20 cellular contexts compared by ENCODE assay signal in genomic region chr14:94575730-94576585, GRCh38. TPM values are rescaled to one million over a fixed set of nuclear protein-coding genes. Genes with fewer than 3 reads are reported as not detected.
DNase-seq lines count a peak whose midpoint lies in the region; ATAC-seq, FAIRE-seq and TF ChIP-seq lines count a peak whose summit lies in the region.
"Had no signal": no experiment of that assay in that cellular context is flagged by ENCODE, and none has a peak within 500 bp of the region (broad histone marks: within the 10 kb centered on the region; RNA-seq: fewer than 3 reads in every experiment).

No MANE protein-coding gene starts in this region.

- H3K9ac ChIP-seq in astrocyte (ENCODE audit: low read length) = no peak overlapping the region

- H3K36me3 Mint-ChIP-seq in astrocyte (ENCODE audit: low read depth, unreplicated experiment) = no peaks in the 10 kb centered on the region
- H3K36me3 Mint-ChIP-seq in activated CD4-positive, alpha-beta T cell treated with anti-CD3 and anti-CD28 coated beads, Interleukin-2, amount 10 ng/mL, durations not matched to agents 24 days and 14 days (ENCODE audit: low read depth) = no peaks in the 10 kb centered on the region
- H3K36me3 Mint-ChIP-seq: CD14-positive monocyte; stimulated activated naive B cell treated with anti-CD40 and anti-IgM and Interleukin-4, amounts not matched to agents 10 μg/mL and 1 μg/mL and 100 μg/mL, for 72 hours had no signal

- peaks cover 19% of the 10 kb centered on the region for H3K4me1 ChIP-seq in astrocyte (ENCODE audit: insufficient read depth, low read length)
- H3K4me1 ChIP-seq: SJCRH30 had no signal

- H3K4me2 ChIP-seq in astrocyte (ENCODE audit: low read length) = peak overlapping the region; percentile 1

- H3K27ac ChIP-seq in astrocyte (ENCODE audit: low read depth, low read length) = no peak overlapping the region
- H3K27ac ChIP-seq: SJCRH30, spleen had no signal

- TF ChIP-seq POLR2A in H54 (IDR thresholded peaks at IDR 0.05; ENCODE audit: low read depth, low read length) = no peak

- no peaks in the 10 kb centered on the region for H3K36me3 ChIP-seq in astrocyte (ENCODE audit: insufficient read depth, low read length)
- H3K36me3 ChIP-seq: SJCRH30, spleen had no signal

- H3K79me2 ChIP-seq in astrocyte (ENCODE audit: insufficient read depth, low read length) = no peaks in the 10 kb centered on the region

- intact Hi-C loops in activated CD4-positive, alpha-beta T cell treated with anti-CD3 and anti-CD28 coated beads, Interleukin-2, amount 10 ng/mL, durations not matched to agents 24 days and 14 days (cut with micrococcal nuclease) = no loop called here

- H3K4me3 ChIP-seq in astrocyte (ENCODE audit: insufficient read depth, low read depth, low read length) = no peak overlapping the region
- no peak overlapping the region for H3K4me3 ChIP-seq in retinal pigment epithelial cell (ENCODE audit: low read length)
- H3K4me3 ChIP-seq: SJCRH30, spleen had no signal

- DNase-seq in H54 (ENCODE audit: insufficient read length, low spot score) (peak; percentile 35), astrocyte (ENCODE audit: low read depth) (peak; percentile 94), glomerular visceral epithelial cell (ENCODE audit: extremely low spot score) (peak; percentile 9), retinal pigment epithelial cell (ENCODE audit: low read depth) (peak; percentile 59), SHP77 treated with DMSO at 0.1 percent for 48 hours (lab: John Stamatoyannopoulos, UW) (no peak)
- DNase-seq in activated CD4-positive, alpha-beta T cell treated with anti-CD3 and anti-CD28 coated beads, Interleukin-2, amount 10 ng/mL, durations not matched to agents 24 days and 14 days = no peak
- DNase-seq: activated CD4-positive, alpha-beta T cell treated with anti-CD3 and anti-CD28 coated beads for 1 hour; activated gamma-delta T cell treated with Interleukin-2 at 50 U/mL for 16 hours; DMS79 treated with DMSO at 0.1 percent for 48 hours; effector CD8-positive, alpha-beta T cell; KBM-7; spleen; stimulated activated naive B cell treated with anti-CD40 and anti-IgM and Interleukin-4, amounts not matched to agents 10 μg/mL and 1 μg/mL and 100 μg/mL, for 72 hours; trophoblast cell had no signal

- no peaks in the 10 kb centered on the region for H4K20me1 ChIP-seq in astrocyte (ENCODE audit: insufficient read depth, low read length)

- no peak overlapping the region for H2AFZ ChIP-seq in astrocyte (ENCODE audit: low read depth, low read length)

- TF ChIP-seq CTCF in astrocyte (IDR thresholded peaks at IDR 0.05; ENCODE audit: insufficient read depth, low read depth, low read length) (no peak), retinal pigment epithelial cell (conservative IDR thresholded peaks at IDR 0.05; ENCODE audit: low read depth, low read length) (no peak)

- H3K27ac Mint-ChIP-seq in astrocyte (ENCODE audit: unreplicated experiment) = peak overlapping the region; percentile 10
- no peak overlapping the region for H3K27ac Mint-ChIP-seq in activated CD4-positive, alpha-beta T cell treated with anti-CD3 and anti-CD28 coated beads, Interleukin-2, amount 10 ng/mL, durations not matched to agents 24 days and 14 days
- H3K27ac Mint-ChIP-seq: CD14-positive monocyte; stimulated activated naive B cell treated with anti-CD40 and anti-IgM and Interleukin-4, amounts not matched to agents 10 μg/mL and 1 μg/mL and 100 μg/mL, for 72 hours had no signal

- H3K9me3 Mint-ChIP-seq in astrocyte (ENCODE audit: unreplicated experiment) = no peaks in the 10 kb centered on the region
- no peaks in the 10 kb centered on the region for H3K9me3 Mint-ChIP-seq in activated CD4-positive, alpha-beta T cell treated with anti-CD3 and anti-CD28 coated beads, Interleukin-2, amount 10 ng/mL, durations not matched to agents 24 days and 14 days

- no peak for ATAC-seq in GM18909 (IDR thresholded peaks at IDR 0.05; ENCODE audit: poor library complexity, unreplicated experiment)
- ATAC-seq: stimulated activated naive B cell treated with anti-CD40 and anti-IgM and Interleukin-4, amounts not matched to agents 10 μg/mL and 1 μg/mL and 100 μg/mL, for 72 hours had no signal

- peaks cover 17% of the 10 kb centered on the region for H3K27me3 Mint-ChIP-seq in astrocyte (ENCODE audit: low read depth, unreplicated experiment)
- H3K27me3 Mint-ChIP-seq in activated CD4-positive, alpha-beta T cell treated with anti-CD3 and anti-CD28 coated beads, Interleukin-2, amount 10 ng/mL, durations not matched to agents 24 days and 14 days = no peaks in the 10 kb centered on the region
- H3K27me3 Mint-ChIP-seq: stimulated activated naive B cell treated with anti-CD40 and anti-IgM and Interleukin-4, amounts not matched to agents 10 μg/mL and 1 μg/mL and 100 μg/mL, for 72 hours had no signal

- no peaks in the 10 kb centered on the region for H3K4me1 Mint-ChIP-seq in astrocyte (ENCODE audit: low read depth, unreplicated experiment)
- no peaks in the 10 kb centered on the region for H3K4me1 Mint-ChIP-seq in activated CD4-positive, alpha-beta T cell treated with anti-CD3 and anti-CD28 coated beads, Interleukin-2, amount 10 ng/mL, durations not matched to agents 24 days and 14 days
- H3K4me1 Mint-ChIP-seq: CD14-positive monocyte; stimulated activated naive B cell treated with anti-CD40 and anti-IgM and Interleukin-4, amounts not matched to agents 10 μg/mL and 1 μg/mL and 100 μg/mL, for 72 hours had no signal

- H3K9me3 ChIP-seq in astrocyte (ENCODE audit: insufficient read depth, low read depth, low read length) = no peaks in the 10 kb centered on the region
- H3K9me3 ChIP-seq: SJCRH30, spleen had no signal

- no peak overlapping the region for H3K4me3 Mint-ChIP-seq in astrocyte (ENCODE audit: unreplicated experiment)
- H3K4me3 Mint-ChIP-seq in activated CD4-positive, alpha-beta T cell treated with anti-CD3 and anti-CD28 coated beads, Interleukin-2, amount 10 ng/mL, durations not matched to agents 24 days and 14 days = no peak overlapping the region
- H3K4me3 Mint-ChIP-seq: CD14-positive monocyte; stimulated activated naive B cell treated with anti-CD40 and anti-IgM and Interleukin-4, amounts not matched to agents 10 μg/mL and 1 μg/mL and 100 μg/mL, for 72 hours had no signal

- FAIRE-seq in H54 (lab: Jason Lieb, UNC) = no peak
- no peak for FAIRE-seq in astrocyte (lab: Jason Lieb, UNC)

- no peaks in the 10 kb centered on the region for H3K27me3 ChIP-seq in astrocyte (ENCODE audit: insufficient read depth, low read length)
- H3K27me3 ChIP-seq: SJCRH30 had no signal

RNA-seq across cellular contexts. Expression of gene SERPINA5, which starts 5.3 kb away (rescaled TPM):
- total RNA-seq in astrocyte = 0.23 and 0.36 TPM in 2 replicates
- not detected in 2 replicates for total RNA-seq in activated CD4-positive, alpha-beta T cell treated with anti-CD3 and anti-CD28 coated beads, Interleukin-2, amount 10 ng/mL, durations not matched to agents 24 days and 14 days
- total RNA-seq: fibroblast of villous mesenchyme had no signal

RNA-seq across cellular contexts. Expression of gene SERPINA4, which starts 14.7 kb away (rescaled TPM):
- total RNA-seq in astrocyte = not detected in 2 replicates
- total RNA-seq in activated CD4-positive, alpha-beta T cell treated with anti-CD3 and anti-CD28 coated beads, Interleukin-2, amount 10 ng/mL, durations not matched to agents 24 days and 14 days = not detected in 2 replicates
- total RNA-seq: fibroblast of villous mesenchyme, lower leg skin, posterior vena cava, SJCRH30, spleen had no signal

RNA-seq across cellular contexts. Expression of gene SERPINA3, which starts 36.2 kb away (rescaled TPM):
- 1.3 and 2.9 TPM in 2 replicates for total RNA-seq in astrocyte
- total RNA-seq in activated CD4-positive, alpha-beta T cell treated with anti-CD3 and anti-CD28 coated beads, Interleukin-2, amount 10 ng/mL, durations not matched to agents 24 days and 14 days = not detected in 2 replicates
- total RNA-seq: fibroblast of villous mesenchyme, SJCRH30 had no signal

Comparison
In these comparisons a context has a peak if more than half of its experiments do, and no peak if none do; other contexts are left out.
1. DNase-seq: peak in H54 (single experiment), astrocyte (single experiment), glomerular visceral epithelial cell (single experiment) and retinal pigment epithelial cell (single experiment); none in activated CD4-positive, alpha-beta T cell treated with anti-CD3 and anti-CD28 coated beads, Interleukin-2, amount 10 ng/mL, durations not matched to agents 24 days and 14 days (single experiment) and SHP77 treated with DMSO at 0.1 percent for 48 hours (single experiment).